In genomic region chr10:97274828-97275227, GRCh38 we compare ENCODE assay signal across 23 cellular contexts.
"Had no signal": no experiment of that assay in that cellular context is flagged by ENCODE, and none has a peak within 500 bp of the region (broad histone marks: within the 10 kb centered on the region; RNA-seq: fewer than 3 reads in every experiment).

No MANE protein-coding gene starts in this region.

- H3K27ac ChIP-seq: adrenal gland, ascending aorta, brain microvascular endothelial cell, foreskin keratinocyte, left lung, ovary, prostate gland, WERI-Rb-1 had no signal

- H3K4me3 ChIP-seq: adrenal gland, ascending aorta, left lung, lung, ovary, prostate gland, tibial nerve had no signal

- H3K9me3 ChIP-seq: adrenal gland, ascending aorta, left lung, ovary, prostate gland, tibial nerve had no signal

- H3K4me1 ChIP-seq: foreskin keratinocyte, prostate gland had no signal

- H3K36me3 ChIP-seq: adrenal gland, ascending aorta, brain microvascular endothelial cell, left lung, ovary, prostate gland, tibial nerve, WERI-Rb-1 had no signal

- DNase-seq: activated CD4-positive, alpha-beta T cell treated with anti-CD3 and anti-CD28 coated beads for 1 hour; activated T-cell treated with anti-CD3 and anti-CD28 coated beads, Interleukin-2, amount 50 U/mL, for 1 hour; adrenal gland; brain microvascular endothelial cell; caudate nucleus; effector CD8-positive, alpha-beta T cell; erythroblast; foreskin keratinocyte; immature natural killer cell; kidney glomerular epithelial cell; left lung; ovary; stimulated activated CD4-positive, alpha-beta T cell treated with anti-CD3 and anti-CD28 coated beads, Interleukin-2, amount 100 ng/mL, for 24 hours; stimulated activated naive CD8-positive, alpha-beta T cell treated with anti-CD3 and anti-CD28 coated beads, Interleukin-15, amount 100 ng/mL, for 72 hours; T-helper 17 cell; WERI-Rb-1 had no signal

- ATAC-seq: activated T-helper 17 cell treated with anti-CD3 and anti-CD28 coated beads, Interleukin-2, amount 50 U/mL, for 72 hours; foreskin keratinocyte; left lung; natural killer cell treated with Interleukin-12 subunit alpha and Interleukin-12 subunit beta and Interleukin-15 and Interleukin-18, amount 100 ng/mL, for 72 hours; stimulated activated effector memory CD8-positive, alpha-beta T cell treated with anti-CD3 and anti-CD28 coated beads, Interleukin-12 subunit alpha, Interleukin-12 subunit beta, amount 100 ng/mL, for 72 hours; stimulated activated naive CD8-positive, alpha-beta T cell treated with anti-CD3 and anti-CD28 coated beads, Interleukin-15, amount 100 ng/mL, for 72 hours; T-helper 17 cell had no signal

- H3K27me3 ChIP-seq: adrenal gland, ascending aorta, brain microvascular endothelial cell, foreskin keratinocyte, left lung, ovary, tibial nerve had no signal
